11 cellular contexts compared by ENCODE assay signal in genomic region chr21:16305686-16306085, GRCh38.
A peak's percentile ranks its signal among the peaks of the same experiment; 100 is the strongest.
DNase-seq lines count a peak whose midpoint lies in the region; ATAC-seq, FAIRE-seq and TF ChIP-seq lines count a peak whose summit lies in the region.
"Had no signal": no experiment of that assay in that cellular context is flagged by ENCODE, and none has a peak within 500 bp of the region (broad histone marks: within the 10 kb centered on the region; RNA-seq: fewer than 3 reads in every experiment).

No MANE protein-coding gene starts in this region.

- no peak overlapping the region for H3K4me2 ChIP-seq in GM23338
- peak overlapping the region; percentile 82 for H3K4me2 ChIP-seq in astrocyte (ENCODE audit: low read length)

- H4K20me1 ChIP-seq in GM23338 (replicated peaks; ENCODE audit: insufficient read depth) (no peaks in the 10 kb centered on the region), astrocyte (ENCODE audit: insufficient read depth, low read length) (no peaks in the 10 kb centered on the region)

- ATAC-seq in GM23338 = no peak
- no peak for ATAC-seq in pancreas
- no peak for ATAC-seq in GM19351 (IDR thresholded peaks at IDR 0.05; ENCODE audit: unreplicated experiment)

- H3K27me3 Mint-ChIP-seq in GM23338 (ENCODE audit: insufficient read depth, low read depth, poor library complexity) = no peaks in the 10 kb centered on the region
- H3K27me3 Mint-ChIP-seq in astrocyte (ENCODE audit: low read depth, unreplicated experiment) = no peaks in the 10 kb centered on the region
- H3K27me3 Mint-ChIP-seq in progenitor cell of endocrine pancreas = no peaks in the 10 kb centered on the region

- H3K27ac ChIP-seq in GM23338 (ENCODE audit: low read depth) (no peak overlapping the region), astrocyte (ENCODE audit: low read depth, low read length) (peak overlapping the region; percentile 77), left ventricle myocardium inferior (replicated peaks) (peak overlapping the region; percentile 73), pancreas (no peak overlapping the region)

- H3K27ac Mint-ChIP-seq in GM23338 (peak overlapping the region; percentile 70; the same call in 1 of the 2 replicates), astrocyte (ENCODE audit: unreplicated experiment) (no peak overlapping the region), progenitor cell of endocrine pancreas (no peak overlapping the region)

- peak overlapping the region; percentile 72; the same call in 1 of the 2 replicates for H2AFZ ChIP-seq in GM23338
- H2AFZ ChIP-seq in astrocyte (ENCODE audit: low read depth, low read length) = peak overlapping the region; percentile 63

- no peaks in the 10 kb centered on the region for H3K36me3 Mint-ChIP-seq in GM23338 (ENCODE audit: low read depth)
- no peaks in the 10 kb centered on the region for H3K36me3 Mint-ChIP-seq in astrocyte (ENCODE audit: low read depth, unreplicated experiment)
- H3K36me3 Mint-ChIP-seq in progenitor cell of endocrine pancreas (ENCODE audit: insufficient read depth) = no peaks in the 10 kb centered on the region

- no peak overlapping the region for H3K4me3 Mint-ChIP-seq in GM23338
- H3K4me3 Mint-ChIP-seq in astrocyte (ENCODE audit: unreplicated experiment) = no peak overlapping the region
- H3K4me3 Mint-ChIP-seq in progenitor cell of endocrine pancreas (ENCODE audit: low read depth) = no peak overlapping the region

- H3K4me1 Mint-ChIP-seq in GM23338 (peaks cover 10% of the 10 kb centered on the region; the same call in 2 of the 3 replicates), astrocyte (ENCODE audit: low read depth, unreplicated experiment) (peaks cover 7% of the 10 kb centered on the region), progenitor cell of endocrine pancreas (ENCODE audit: low read depth) (peaks cover 15% of the 10 kb centered on the region)

- H3K4me3 ChIP-seq in GM23338 (no peak overlapping the region), astrocyte (ENCODE audit: insufficient read depth, low read depth, low read length) (peak overlapping the region; percentile 54), left ventricle myocardium inferior (peak overlapping the region; percentile 53), pancreas (no peak overlapping the region)

- intact Hi-C loops in left ventricle myocardium inferior (cut with micrococcal nuclease) (no loop called here), pancreas (cut with DNase I) (no loop called here)

- H3K36me3 ChIP-seq in GM23338 (ENCODE audit: insufficient read depth) = no peaks in the 10 kb centered on the region
- no peaks in the 10 kb centered on the region for H3K36me3 ChIP-seq in astrocyte (ENCODE audit: insufficient read depth, low read length)
- no peaks in the 10 kb centered on the region for H3K36me3 ChIP-seq in left ventricle myocardium inferior
- H3K36me3 ChIP-seq in pancreas = no peaks in the 10 kb centered on the region

- no peaks in the 10 kb centered on the region for H3K9me2 ChIP-seq in GM23338 (ENCODE audit: insufficient read depth)

- H3F3A ChIP-seq in GM23338 (replicated peaks; ENCODE audit: low read depth) = no peaks in the 10 kb centered on the region

- H3K4me1 ChIP-seq in GM23338 (ENCODE audit: insufficient read depth) (no peaks in the 10 kb centered on the region; the same call in 1 of the 2 replicates), astrocyte (ENCODE audit: insufficient read depth, low read length) (peaks cover 33% of the 10 kb centered on the region), left ventricle myocardium inferior (peaks cover 31% of the 10 kb centered on the region), pancreas (no peaks in the 10 kb centered on the region)

- FAIRE-seq in astrocyte (lab: Jason Lieb, UNC) (peak; percentile 49), pancreas (lab: Jason Lieb, UNC) (no peak)
- FAIRE-seq: bronchial epithelial cell had no signal

- WGBS in pancreas, 2 donors = 66 to 73% methylated on average over 6 of the region's 6 CpGs

- TF ChIP-seq CTCF in GM23338 (conservative IDR thresholded peaks at IDR 0.05; ENCODE audit: low read depth in 2 of 2) (no peak), astrocyte (IDR thresholded peaks at IDR 0.05; ENCODE audit: insufficient read depth, low read depth, low read length) (no peak), left ventricle myocardium inferior (IDR thresholded peaks at IDR 0.05; ENCODE audit: borderline replicate concordance) (no peak), pancreas (IDR thresholded peaks at IDR 0.05) (no peak), progenitor cell of endocrine pancreas (IDR thresholded peaks at IDR 0.05; ENCODE audit: unreplicated experiment) (no peak)

- H3K9ac ChIP-seq in astrocyte (ENCODE audit: low read length) = peak overlapping the region; percentile 84

- no peak for DNase-seq in GM23338 (ENCODE audit: low spot score)
- peak; percentile 70 for DNase-seq in astrocyte (ENCODE audit: low read depth)
- DNase-seq in left ventricle myocardium inferior = no peak
- peak; percentile 10 for DNase-seq in pulmonary artery endothelial cell (ENCODE audit: low read depth, low spot score)
- DNase-seq in pancreas = no peak
- no peak for DNase-seq in activated CD4-positive, alpha-beta T cell treated with anti-CD3 and anti-CD28 coated beads, Interleukin-2, amount 50 U/mL, for 1 hour
- no peak for DNase-seq in progenitor cell of endocrine pancreas (ENCODE audit: low spot score, unreplicated experiment)
- DNase-seq: NCI-H1436 treated with DMSO at 0.1 percent for 48 hours, SIG-M5 had no signal

- H3K9me3 ChIP-seq in astrocyte (ENCODE audit: insufficient read depth, low read depth, low read length) (no peaks in the 10 kb centered on the region), left ventricle myocardium inferior (replicated peaks) (no peaks in the 10 kb centered on the region), pancreas (no peaks in the 10 kb centered on the region)

- H3K79me2 ChIP-seq in GM23338 (replicated peaks; ENCODE audit: insufficient read depth) (no peaks in the 10 kb centered on the region), astrocyte (ENCODE audit: insufficient read depth, low read length) (peaks cover 43% of the 10 kb centered on the region)

- no peaks in the 10 kb centered on the region for H3K27me3 ChIP-seq in GM23338 (ENCODE audit: insufficient read depth)
- no peaks in the 10 kb centered on the region for H3K27me3 ChIP-seq in astrocyte (ENCODE audit: insufficient read depth, low read length)
- no peaks in the 10 kb centered on the region for H3K27me3 ChIP-seq in left ventricle myocardium inferior (ENCODE audit: low read depth)
- H3K27me3 ChIP-seq in pancreas = peaks cover 0 to 5% (median 1%) of the 10 kb centered on the region in 4 donors

- H3K9me3 Mint-ChIP-seq in GM23338 (no peaks in the 10 kb centered on the region), astrocyte (ENCODE audit: unreplicated experiment) (no peaks in the 10 kb centered on the region), progenitor cell of endocrine pancreas (ENCODE audit: low read depth) (no peaks in the 10 kb centered on the region)

TF ChIP-seq in GM23338, 12 proteins besides CTCF, POLR2A, EP300 and RAD21:
- no peak for TF ChIP-seq POLR2AphosphoS5 (IDR thresholded peaks at IDR 0.05; ENCODE audit: low read depth)
- no peak for TF ChIP-seq EZH2 (IDR thresholded peaks at IDR 0.05; ENCODE audit: low read depth, unreplicated experiment)
- no peak for TF ChIP-seq REST (IDR thresholded peaks at IDR 0.05; ENCODE audit: unreplicated experiment)
- no peak for TF ChIP-seq STAT1 (IDR thresholded peaks at IDR 0.05; ENCODE audit: unreplicated experiment)
- TF ChIP-seq EZH2phosphoT487 (IDR thresholded peaks at IDR 0.05; ENCODE audit: unreplicated experiment) = no peak
- TF ChIP-seq ZNF114 (CRISPR knock-in tag; IDR thresholded peaks at IDR 0.05) = no peak
- TF ChIP-seq JUNB (IDR thresholded peaks at IDR 0.05; ENCODE audit: unreplicated experiment) = no peak
- no peak for TF ChIP-seq NANOG (IDR thresholded peaks at IDR 0.05; ENCODE audit: borderline replicate concordance)

Comparison
In these comparisons a context has a peak if more than half of its experiments do, and no peak if none do; other contexts are left out.
1. DNase-seq: peak in astrocyte (single experiment) and pulmonary artery endothelial cell (single experiment); none in GM23338 (single experiment), left ventricle myocardium inferior (single experiment), pancreas (0 of 6), activated CD4-positive, alpha-beta T cell treated with anti-CD3 and anti-CD28 coated beads, Interleukin-2, amount 50 U/mL, for 1 hour (single experiment) and progenitor cell of endocrine pancreas (single experiment).
2. H3K27ac ChIP-seq: peak in astrocyte (single experiment) and left ventricle myocardium inferior (single experiment); none in GM23338 (single experiment) and pancreas (0 of 4).
3. H3K4me3 ChIP-seq: peak in astrocyte (single experiment) and left ventricle myocardium inferior (single experiment); none in GM23338 (single experiment) and pancreas (0 of 4).